ENCODE assay signal across 8 cellular contexts in the genomic region with DNA sequence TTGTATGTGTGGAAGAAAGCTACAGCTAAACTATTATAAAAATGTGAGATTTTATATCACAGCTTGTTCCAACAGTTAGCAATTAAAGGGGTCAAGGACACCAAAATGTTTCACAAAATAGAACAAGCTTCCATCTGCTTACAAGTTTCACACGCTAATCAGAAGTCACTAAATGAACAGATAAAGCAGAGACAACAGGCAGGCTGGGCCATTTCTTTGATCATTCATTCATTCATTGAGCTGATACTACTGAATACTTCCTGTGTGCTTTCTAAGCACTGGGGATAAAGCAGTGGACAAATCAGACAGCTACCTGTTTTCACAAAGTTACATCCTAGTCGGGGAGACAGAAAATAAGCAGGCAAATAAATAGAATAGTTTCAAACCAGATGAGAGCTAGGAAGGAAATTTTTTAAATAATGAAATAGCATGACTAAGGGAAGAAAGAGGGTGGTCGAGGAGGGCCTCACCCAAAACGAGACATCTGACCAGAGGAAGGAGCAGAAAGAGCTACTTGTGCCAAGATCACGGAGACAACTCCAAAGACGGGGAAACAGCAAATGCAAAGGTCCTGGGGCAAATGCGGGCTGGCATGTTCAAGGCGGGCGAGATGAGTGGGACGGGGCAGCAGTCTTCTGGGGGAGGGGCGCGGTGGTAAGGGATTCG. TPM values are rescaled to one million over a fixed set of nuclear protein-coding genes. Genes with fewer than 3 reads are reported as not detected.
A peak's percentile ranks its signal among the peaks of the same experiment; 100 is the strongest.
DNase-seq lines count a peak whose midpoint lies in the region; ATAC-seq, FAIRE-seq and TF ChIP-seq lines count a peak whose summit lies in the region.

No MANE protein-coding gene starts in this region.

- H2AFZ ChIP-seq in HCT116 (ENCODE audit: low read depth, low read length, poor library complexity, severe bottlenecking) (no peak overlapping the region), hepatocyte (no peak overlapping the region)

- TSS peak; percentile 61 for BruUV-seq in HCT116 (replicated peaks; lab: Mats Ljungman, UMichigan)

- H3K4me1 ChIP-seq in HCT116 (ENCODE audit: control insufficient read depth in 1 of 2, insufficient read depth in 2 of 2, low read length in 2 of 2) (peaks cover 10 to 24% of the 10 kb centered on the region in 2 experiments), hepatocyte (ENCODE audit: insufficient read depth) (peaks cover 25% of the 10 kb centered on the region), small intestine (ENCODE audit: control insufficient read depth in 2 of 2, insufficient read depth in 1 of 2, low read depth in 1 of 2, low read length in 1 of 2) (peaks cover 0 to 11% of the 10 kb centered on the region in 2 donors)

- WGBS in hepatocyte (ENCODE audit: low lambda C conversion rate, missing lambda C conversion rate): 19% methylated on average over 13 of the region's 13 CpGs
- 10 to 25% (median 19%) methylated on average over 13 of the region's 13 CpGs for WGBS in small intestine, 3 donors

- intact Hi-C loops in HCT116 (cut with micrococcal nuclease): loop anchor here (10.0 kb wide), 1 partner anchor 166 kb away; no protein-coding TSS in a partner anchor

- CTCF ChIA-PET in HCT116 (lab: Charles Lee): interaction anchor here (0.6 to 1.9 kb wide), 2 partner anchors 38 to 173 kb away, joined by 3 to 9 read pairs; no protein-coding TSS in a partner anchor

- H3K27me3 ChIP-seq in HCT116 (ENCODE audit: insufficient read depth, low read length) (no peaks in the 10 kb centered on the region), hepatocyte (no peaks in the 10 kb centered on the region), small intestine (ENCODE audit: control insufficient read depth in 2 of 2, insufficient read depth in 2 of 2, low read length in 2 of 2) (no peaks in the 10 kb centered on the region)

- TF ChIP-seq POLR2A in HCT116 (IDR thresholded peaks at IDR 0.05; ENCODE audit: borderline replicate concordance, extremely low read depth, insufficient read depth, insufficient read length): no peak

- peaks cover 0 to 7% of the 10 kb centered on the region in 2 experiments; a peak in 1 of 4 replicates for H3K36me3 ChIP-seq in HCT116 (ENCODE audit: control insufficient read depth in 1 of 2, insufficient read depth in 2 of 2, low read length in 2 of 2)
- no peaks in the 10 kb centered on the region for H3K36me3 ChIP-seq in hepatocyte (replicated peaks; ENCODE audit: insufficient read depth, low read depth)
- no peaks in the 10 kb centered on the region for H3K36me3 ChIP-seq in small intestine (ENCODE audit: control insufficient read depth in 2 of 2, insufficient read depth in 2 of 2, low read length in 2 of 2)

- H3K4me3 ChIP-seq in HCT116 (replicated peaks in 1 of 2; ENCODE audit: low read depth in 1 of 2, low read length in 2 of 2): peak overlapping the region; percentile 71 to 79
- H3K4me3 ChIP-seq in WI38 (ENCODE audit: low read depth, low read length): peak overlapping the region; percentile 81
- peak overlapping the region; percentile 93 for H3K4me3 ChIP-seq in hepatocyte
- peak overlapping the region; percentile 83 to 98 for H3K4me3 ChIP-seq in small intestine (ENCODE audit: low read depth in 1 of 2, low read length in 2 of 2)

- no peak for TF ChIP-seq RAD21 in HCT116 (IDR thresholded peaks at IDR 0.05; ENCODE audit: low read depth)

- peak overlapping the region; percentile 84 for H3K4me2 ChIP-seq in HCT116 (ENCODE audit: low read length)
- H3K4me2 ChIP-seq in hepatocyte: peak overlapping the region; percentile 98

- H4K20me1 ChIP-seq in HCT116 (ENCODE audit: insufficient read depth) (no peaks in the 10 kb centered on the region), hepatocyte (ENCODE audit: insufficient read depth, poor library complexity, severe bottlenecking) (peaks cover 32% of the 10 kb centered on the region)

- H3K9me3 ChIP-seq in HCT116 (ENCODE audit: control insufficient read depth in 1 of 2, insufficient read depth in 1 of 2, low read depth in 1 of 2, low read length in 2 of 2) (no peaks in the 10 kb centered on the region), hepatocyte (ENCODE audit: low read depth) (no peaks in the 10 kb centered on the region), small intestine (ENCODE audit: control insufficient read depth, low read depth) (no peaks in the 10 kb centered on the region)

- FAIRE-seq in small intestine (lab: Jason Lieb, UNC) (no peak), RCC 7860 (lab: Jason Lieb, UNC) (no peak)

- DNase-seq in HCT116 (ENCODE audit: low read depth, low spot score): no peak
- DNase-seq in hepatocyte (ENCODE audit: low spot score): no peak
- DNase-seq in small intestine: no peak
- DNase-seq in NCI-H1105 (lab: John Stamatoyannopoulos, UW): no peak
- DNase-seq in SW480 (ENCODE audit: low spot score): no peak
- no peak for DNase-seq in RCC 7860 (ENCODE audit: low spot score)
- DNase-seq in DMS153 treated with DMSO at 0.1 percent for 48 hours (lab: John Stamatoyannopoulos, UW; ENCODE audit: unreplicated experiment): no peak

- POLR2A ChIA-PET in HCT116 (lab: Charles Lee): no interaction called here

- peak overlapping the region; percentile 73 for H3K9ac ChIP-seq in HCT116 (ENCODE audit: low read length)

- TF ChIP-seq CTCF in HCT116 (IDR thresholded peaks at IDR 0.05 in 2 of 3, conservative IDR thresholded peaks at IDR 0.05 in 1 of 3; ENCODE audit: borderline replicate concordance in 1 of 3, insufficient read depth in 1 of 3, low read depth in 2 of 3, low read length in 2 of 3) (no peak), WI38 (IDR thresholded peaks at IDR 0.05; ENCODE audit: low read depth, low read length) (no peak), hepatocyte (IDR thresholded peaks at IDR 0.05; ENCODE audit: poor library complexity) (no peak)

- H3K9me2 ChIP-seq in HCT116 (ENCODE audit: insufficient read depth): no peaks in the 10 kb centered on the region
- no peaks in the 10 kb centered on the region for H3K9me2 ChIP-seq in hepatocyte (replicated peaks; ENCODE audit: insufficient read depth)

- no peak overlapping the region for H3K27ac ChIP-seq in HCT116 (ENCODE audit: low read depth, low read length)
- no peak overlapping the region for H3K27ac ChIP-seq in hepatocyte
- H3K27ac ChIP-seq in small intestine (ENCODE audit: low read depth in 1 of 2, low read length in 1 of 2): no peak overlapping the region

- no peak for ATAC-seq in HCT116

- RAD21 ChIA-PET in HCT116 (lab: Charles Lee; ENCODE audit: low non-redundant PET in 1 of 2, low total read pairs in 2 of 2, uncharacterized antibody in 2 of 2, unreplicated experiment in 2 of 2): interaction anchor here in 1 of 2 experiments (0.8 kb wide), 1 partner anchor 41 kb away, joined by 3 read pairs; no protein-coding TSS in a partner anchor

- H3K79me2 ChIP-seq in HCT116 (ENCODE audit: insufficient read depth, low read length) (peaks cover 45% of the 10 kb centered on the region), hepatocyte (peaks cover 56% of the 10 kb centered on the region)

TF ChIP-seq in HCT116, 20 proteins besides CTCF, POLR2A, EP300 and RAD21:
- TF ChIP-seq ZFX (IDR thresholded peaks at IDR 0.05) (no peak), ZNF274 (IDR thresholded peaks at IDR 0.05; ENCODE audit: low read depth, low read length) (no peak), SP1 (IDR thresholded peaks at IDR 0.05; ENCODE audit: low read depth) (no peak), EZH2 (IDR thresholded peaks at IDR 0.05) (no peak), ELF1 (IDR thresholded peaks at IDR 0.05; ENCODE audit: borderline replicate concordance, low read depth) (no peak), FOSL1 (IDR thresholded peaks at IDR 0.05; ENCODE audit: low read depth) (no peak), SRF (IDR thresholded peaks at IDR 0.05; ENCODE audit: low read depth) (no peak), EZH2phosphoT487 (IDR thresholded peaks at IDR 0.05; ENCODE audit: borderline replicate concordance) (no peak), JUND (IDR thresholded peaks at IDR 0.05) (no peak), TCF7L2 (IDR thresholded peaks at IDR 0.05; ENCODE audit: borderline replicate concordance, extremely low read depth, insufficient read depth, insufficient read length) (no peak), SIN3A (IDR thresholded peaks at IDR 0.05; ENCODE audit: low read depth) (no peak), CBX3 (IDR thresholded peaks at IDR 0.05; ENCODE audit: low read depth) (no peak)
- TF ChIP-seq, protein P1, sequence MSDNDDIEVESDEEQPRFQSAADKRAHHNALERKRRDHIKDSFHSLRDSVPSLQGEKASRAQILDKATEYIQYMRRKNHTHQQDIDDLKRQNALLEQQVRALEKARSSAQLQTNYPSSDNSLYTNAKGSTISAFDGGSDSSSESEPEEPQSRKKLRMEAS (IDR thresholded peaks at IDR 0.05): no peak
- TF ChIP-seq, protein P2, sequence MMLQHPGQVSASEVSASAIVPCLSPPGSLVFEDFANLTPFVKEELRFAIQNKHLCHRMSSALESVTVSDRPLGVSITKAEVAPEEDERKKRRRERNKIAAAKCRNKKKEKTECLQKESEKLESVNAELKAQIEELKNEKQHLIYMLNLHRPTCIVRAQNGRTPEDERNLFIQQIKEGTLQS (IDR thresholded peaks at IDR 0.05): no peak

RNA-seq across cellular contexts. Expression of a gene that starts 1.2 kb away (rescaled TPM):
- 43.4 TPM for total RNA-seq in HCT116 (2021; ENCODE audit: unreplicated experiment)
- polyA plus RNA-seq in HCT116 (2012): 24.0 and 25.8 TPM in 2 replicates
- 31.3 and 39.1 TPM in 2 replicates for total RNA-seq in hepatocyte
- 17.5 and 17.8 TPM in 2 replicates for polyA plus RNA-seq in hepatocyte
- 10 to 100 TPM; 13.2 to 18.4 (median 13.9) TPM for polyA plus RNA-seq in small intestine
